In genomic region chr17:38705523-38705802, GRCh38 we compare ENCODE assay signal across 8 cellular contexts. TPM values are rescaled to one million over a fixed set of nuclear protein-coding genes. Genes with fewer than 3 reads are reported as not detected.
DNase-seq lines count a peak whose midpoint lies in the region; ATAC-seq, FAIRE-seq and TF ChIP-seq lines count a peak whose summit lies in the region.

No MANE protein-coding gene starts in this region.

- ATAC-seq in T-cell (replicated peaks in 1 of 4) (peak; percentile 1 to 6 (median 2)), HG03565 (IDR thresholded peaks at IDR 0.05; ENCODE audit: unreplicated experiment) (no peak), GM21367 (IDR thresholded peaks at IDR 0.05; ENCODE audit: unreplicated experiment) (no peak)

- H3K4me1 Mint-ChIP-seq in T-cell = peaks cover 60 to 72% (median 62%) of the 10 kb centered on the region in 3 donors

- H3K27me3 Mint-ChIP-seq in T-cell = no peaks in the 10 kb centered on the region

- H3K9me3 ChIP-seq in skeletal muscle satellite cell (replicated peaks; ENCODE audit: low read length) = no peaks in the 10 kb centered on the region

- DNase-seq in GM19239 (ENCODE audit: insufficient read length, low spot score) (peak; percentile 55), T-cell (peak in 1 of 34 experiments; percentile 30), fibroblast of pulmonary artery (ENCODE audit: low read depth) (no peak), posterior cingulate gyrus (no peak), GF-D8 (lab: John Stamatoyannopoulos, UW) (no peak)

- FAIRE-seq in GM19239 (lab: Jason Lieb, UNC) = no peak

- POLR2A ChIA-PET in T-cell (lab: Charles Lee) = interaction anchor here (0.6 to 0.7 kb wide), 3 partner anchors 13 to 146 kb away, joined by 3 to 4 read pairs (median 4); no protein-coding TSS in a partner anchor

- peak overlapping the region; percentile 77 for H3K9ac ChIP-seq in skeletal muscle satellite cell (ENCODE audit: low read depth, low read length)

- intact Hi-C loops in posterior cingulate gyrus (cut with DNase I) = no loop called here

- H3K27me3 ChIP-seq in skeletal muscle satellite cell (ENCODE audit: control insufficient read depth, insufficient read depth, low read length) = no peaks in the 10 kb centered on the region

- peaks cover 20% of the 10 kb centered on the region for H3K36me3 Mint-ChIP-seq in T-cell

- no peaks in the 10 kb centered on the region for H3K9me3 Mint-ChIP-seq in T-cell

- peaks cover 39% of the 10 kb centered on the region for H3K4me1 ChIP-seq in skeletal muscle satellite cell (ENCODE audit: control insufficient read depth, insufficient read depth, low read length)

- H3K27ac Mint-ChIP-seq in T-cell = no peak overlapping the region

- peak overlapping the region; percentile 91 to 96 (median 96) for H3K4me3 Mint-ChIP-seq in T-cell

- H3K36me3 ChIP-seq in skeletal muscle satellite cell (ENCODE audit: insufficient read depth, low read length) = peaks cover 14% of the 10 kb centered on the region

- H3K4me3 ChIP-seq in fibroblast of pulmonary artery (replicated peaks; ENCODE audit: low read depth, low read length) (peak overlapping the region; percentile 77), skeletal muscle satellite cell (ENCODE audit: low read length) (peak overlapping the region; percentile 74)

- peak overlapping the region; percentile 95 for H3K4me2 ChIP-seq in skeletal muscle satellite cell (ENCODE audit: low read length)

- CTCF ChIA-PET in T-cell (lab: Charles Lee) = interaction anchor here in 1 of 2 donors (1.4 to 1.8 kb wide), 2 partner anchors 23 to 147 kb away, joined by 4 to 9 read pairs; no protein-coding TSS in a partner anchor

- no peak for TF ChIP-seq CTCF in fibroblast of pulmonary artery (IDR thresholded peaks at IDR 0.05; ENCODE audit: low read length, missing control alignments)

RNA-seq across cellular contexts. Expression of gene MLLT6, which starts 0.4 kb away (rescaled TPM):
- total RNA-seq in T-cell = 100 to 1,000 TPM; 412 to 506 (median 480) TPM
- 14.7 and 17.5 TPM in 2 replicates for total RNA-seq in skeletal muscle satellite cell (2012; rRNA removed)

RNA-seq across cellular contexts. Expression of gene CISD3, which starts 24.7 kb away (rescaled TPM):
- 10 to 100 TPM; 10.7 to 21.5 (median 17.7) TPM for total RNA-seq in T-cell
- total RNA-seq in skeletal muscle satellite cell (2012; rRNA removed) = 2.8 and 6.1 TPM in 2 replicates

RNA-seq across cellular contexts. Expression of gene EPOP, which starts 30.7 kb away (rescaled TPM):
- 1 to 10 TPM in 1 of 5 donors, under 1 TPM in 4; 0.68 to 1.6 (median 0.90) TPM for total RNA-seq in T-cell
- 3.8 and 4.4 TPM in 2 replicates for total RNA-seq in skeletal muscle satellite cell (2012; rRNA removed)

RNA-seq across cellular contexts. Expression of gene PCGF2, which starts 42.7 kb away (rescaled TPM):
- under 1 TPM in 3 of 5 donors, not detected in 2; 0.28 to 0.69 (median 0.53) TPM for total RNA-seq in T-cell
- total RNA-seq in skeletal muscle satellite cell (2012; rRNA removed) = 1.8 and 3.1 TPM in 2 replicates

RNA-seq across cellular contexts. Expression of gene PSMB3, which starts 47.1 kb away (rescaled TPM):
- 100 to 1,000 TPM in 3 of 5 donors, 10 to 100 TPM in 2; 81.2 to 116 (median 104) TPM for total RNA-seq in T-cell
- total RNA-seq in skeletal muscle satellite cell (2012; rRNA removed) = 460 and 486 TPM in 2 replicates

Comparison
In these comparisons a context has a peak if more than half of its experiments do, and no peak if none do; other contexts are left out.
1. ATAC-seq: peak in T-cell (4 of 4); none in HG03565 (single experiment) and GM21367 (single experiment).